In the genomic region with DNA sequence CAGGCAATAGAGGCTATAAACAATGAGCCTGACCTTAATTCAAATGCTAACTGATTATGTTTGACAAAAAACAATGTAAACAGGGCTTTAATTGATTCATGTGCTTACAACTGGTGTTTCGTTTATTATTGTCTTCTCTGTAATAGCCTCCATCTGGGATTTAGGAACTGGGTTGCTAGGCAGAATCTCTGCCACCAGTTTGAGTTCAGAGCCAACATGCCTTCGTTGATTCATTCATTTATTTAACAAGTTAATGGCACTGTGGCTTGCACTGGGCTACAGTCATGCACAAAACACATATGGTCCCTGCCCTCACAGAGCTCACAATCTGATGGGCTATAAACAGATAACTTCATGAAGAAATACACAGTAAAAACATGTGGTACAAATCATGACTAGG, we compare ENCODE assay signal across 21 cellular contexts. TPM values are rescaled to one million over a fixed set of nuclear protein-coding genes. Genes with fewer than 3 reads are reported as not detected.
DNase-seq lines count a peak whose midpoint lies in the region; ATAC-seq, FAIRE-seq and TF ChIP-seq lines count a peak whose summit lies in the region.
"Had no signal": no experiment of that assay in that cellular context is flagged by ENCODE, and none has a peak within 500 bp of the region (broad histone marks: within the 10 kb centered on the region; RNA-seq: fewer than 3 reads in every experiment).

No MANE protein-coding gene starts in this region.

- no peaks in the 10 kb centered on the region for H3K9me3 ChIP-seq in H1 (ENCODE audit: insufficient read depth in 2 of 2, low read depth in 1 of 2, low read length in 1 of 2)
- H3K9me3 ChIP-seq: BLaER1 had no signal

- H3K23ac ChIP-seq in H1 (ENCODE audit: insufficient read length), result no peak overlapping the region

- no peak overlapping the region for H2BK120ac ChIP-seq in H1 (replicated peaks; ENCODE audit: low read depth, low read length)

- no peak for TF ChIP-seq CTCF in H1 (IDR thresholded peaks at IDR 0.05; ENCODE audit: control extremely low read depth in 1 of 3, insufficient read depth in 1 of 3, low read depth in 1 of 3, low read length in 3 of 3)

- H3K4me1 ChIP-seq in H1 (replicated peaks in 1 of 4; ENCODE audit: control insufficient read depth in 3 of 4, insufficient read depth in 4 of 4, low read length in 3 of 4), result peaks cover 0 to 3% (median 0%) of the 10 kb centered on the region in 4 experiments; a peak in 1 of 7 replicates
- H3K4me1 ChIP-seq: BLaER1 had no signal

- H2BK15ac ChIP-seq in H1 (ENCODE audit: low read length), result 0 out of 2 replicates have a peak overlapping the region, but pooled peaks have one; percentile 22

- no peaks in the 10 kb centered on the region; the same call in 1 of the 2 replicates for H3K23me2 ChIP-seq in H1 (ENCODE audit: low read depth, low read length)

- H3K79me1 ChIP-seq in H1 (ENCODE audit: low read depth, low read length), result no peaks in the 10 kb centered on the region; the same call in 1 of the 2 replicates

- POLR2A ChIA-PET in H1 (lab: Charles Lee; ENCODE audit: partially characterized antibody), result no interaction called here

- TF ChIP-seq POLR2A in H1 (IDR thresholded peaks at IDR 0.05; ENCODE audit: control extremely low read depth in 1 of 2, low read depth in 2 of 2, low read length in 2 of 2), result no peak

- no peak overlapping the region for H4K91ac ChIP-seq in H1 (replicated peaks; ENCODE audit: insufficient read length, low read length)

- no peak overlapping the region for H2BK20ac ChIP-seq in H1 (ENCODE audit: low read length)

- no peak overlapping the region for H2AK5ac ChIP-seq in H1 (ENCODE audit: low read depth, low read length)

- no peak overlapping the region for H2BK5ac ChIP-seq in H1 (ENCODE audit: low read depth, low read length)

- 92% methylated on average over 2 of the region's 2 CpGs; no CpG with 5 or more reads in 1 of the 2 experiments for WGBS in H1 (ENCODE audit: extremely low coverage in 1 of 2, insufficient coverage in 1 of 2, insufficient read length in 1 of 2, insufficient replicate concordance in 2 of 2, low coverage in 1 of 2, low lambda C conversion rate in 2 of 2, missing lambda C conversion rate in 1 of 2), 2 experiments

- no peak overlapping the region for H3K27ac ChIP-seq in H1 (ENCODE audit: low read depth, low read length)
- H3K27ac ChIP-seq: BLaER1, HL-60 had no signal

- TF ChIP-seq EP300 in H1 (IDR thresholded peaks at IDR 0.05; ENCODE audit: borderline replicate concordance in 1 of 2, low read depth in 2 of 2, low read length in 2 of 2), result no peak

- H3K9ac ChIP-seq in H1 (replicated peaks in 1 of 4; ENCODE audit: extremely low read depth in 1 of 4, low read depth in 3 of 4, low read length in 3 of 4), result no peak overlapping the region
- H3K9ac ChIP-seq: BLaER1 had no signal

- H4K20me1 ChIP-seq in H1 (replicated peaks in 1 of 2; ENCODE audit: control insufficient read depth in 1 of 2, insufficient read depth in 2 of 2, low read length in 2 of 2), result no peaks in the 10 kb centered on the region
- H4K20me1 ChIP-seq: BLaER1 had no signal

- no peak overlapping the region for H3K56ac ChIP-seq in H1 (replicated peaks; ENCODE audit: insufficient read length, low read depth, low read length)

- H3K27me3 ChIP-seq in H1 (replicated peaks in 1 of 4; ENCODE audit: control insufficient read depth in 3 of 4, extremely low read depth in 1 of 4, insufficient read depth in 3 of 4, low read length in 3 of 4), result no peaks in the 10 kb centered on the region
- H3K27me3 ChIP-seq: BLaER1 had no signal

- no peaks in the 10 kb centered on the region for H3K79me2 ChIP-seq in H1 (ENCODE audit: control insufficient read depth in 1 of 2, insufficient read depth in 2 of 2, low read length in 2 of 2)

- no peak for TF ChIP-seq RAD21 in H1 (IDR thresholded peaks at IDR 0.05 in 1 of 2, conservative IDR thresholded peaks at IDR 0.05 in 1 of 2; ENCODE audit: low read depth in 2 of 2, low read length in 2 of 2)

- no peak overlapping the region for H3K4me3 ChIP-seq in H1 (ENCODE audit: extremely low read depth in 1 of 4, insufficient read depth in 2 of 4, low read depth in 3 of 4, low read length in 4 of 4)
- H3K4me3 ChIP-seq: BLaER1, GM23338 had no signal

- peak; percentile 15 for DNase-seq in NCI-H1694 treated with DMSO at 0.1 percent for 48 hours (lab: John Stamatoyannopoulos, UW)
- DNase-seq in NCI-H1694 (lab: John Stamatoyannopoulos, UW), result no peak
- peak; percentile 5 for DNase-seq in COR-L47 (lab: John Stamatoyannopoulos, UW)
- DNase-seq in H1 (ENCODE audit: low read depth in 1 of 2, low spot score in 2 of 2), result no peak
- no peak for DNase-seq in frontal cortex (ENCODE audit: low spot score in 2 of 2)
- DNase-seq in nucleus accumbens (lab: John Stamatoyannopoulos, UW), result no peak
- DNase-seq: 8988T; AML-193; CD4-positive, alpha-beta memory T cell; DMS153; DMS79; GDM1; H7; HFFc6 had no signal

- H4K8ac ChIP-seq in H1 (ENCODE audit: extremely low read depth, insufficient read depth, low read length), result no peak overlapping the region

- no peak overlapping the region for H4K5ac ChIP-seq in H1 (ENCODE audit: insufficient read length, low read depth, low read length)

- no peak overlapping the region for H3K18ac ChIP-seq in H1 (ENCODE audit: extremely low read depth, low read length)

- CTCF ChIA-PET in H1 (lab: Charles Lee; ENCODE audit: partially characterized antibody), result interaction anchor here (1.2 to 1.5 kb wide), 3 partner anchors 9 to 290 kb away, joined by 3 to 5 read pairs (median 3); no protein-coding TSS in a partner anchor

- no peak for ATAC-seq in GM21786 (IDR thresholded peaks at IDR 0.05; ENCODE audit: unreplicated experiment)
- ATAC-seq: GM23338, HCT116 had no signal

- FAIRE-seq in H1 (lab: Jason Lieb, UNC), result no peak
- FAIRE-seq in frontal cortex (lab: Jason Lieb, UNC), result no peak
- FAIRE-seq: GM12892, GM18507 had no signal

- no peak overlapping the region for H2AFZ ChIP-seq in H1 (ENCODE audit: low read length)
- H2AFZ ChIP-seq: GM23338 had no signal

- no peak overlapping the region for H3K4ac ChIP-seq in H1 (replicated peaks; ENCODE audit: insufficient read length, low read depth, low read length)

- H3K14ac ChIP-seq in H1 (ENCODE audit: insufficient read length), result no peak overlapping the region

- H3K36me3 ChIP-seq in H1 (ENCODE audit: control insufficient read depth in 2 of 4, insufficient read depth in 4 of 4, low read length in 3 of 4), result no peaks in the 10 kb centered on the region
- H3K36me3 ChIP-seq: BLaER1 had no signal

- H2BK12ac ChIP-seq in H1 (ENCODE audit: low read depth, low read length), result no peak overlapping the region

- H3K4me2 ChIP-seq in H1 (ENCODE audit: insufficient read depth in 1 of 2, low read depth in 2 of 2, low read length in 2 of 2), result no peak overlapping the region
- H3K4me2 ChIP-seq: BLaER1, GM23338 had no signal

TF ChIP-seq in H1, 55 proteins besides CTCF, POLR2A, EP300 and RAD21:
- TF ChIP-seq MAFK (IDR thresholded peaks at IDR 0.05; ENCODE audit: low read depth, low read length) (no peak), ASH2L (IDR thresholded peaks at IDR 0.05; ENCODE audit: low read length) (no peak), POLR2AphosphoS5 (IDR thresholded peaks at IDR 0.05; ENCODE audit: low read depth, low read length) (no peak), SP1 (IDR thresholded peaks at IDR 0.05; ENCODE audit: low read depth, low read length) (no peak), SUZ12 (IDR thresholded peaks at IDR 0.05; ENCODE audit: low read length) (no peak), RFX5 (IDR thresholded peaks at IDR 0.05; ENCODE audit: borderline replicate concordance, low read depth, low read length) (peak; percentile 52; the same call in 1 of the 2 replicates), CEBPB (IDR thresholded peaks at IDR 0.05; ENCODE audit: low read depth, low read length) (no peak)

RNA-seq across cellular contexts. Expression of a gene that starts 19.6 kb away (rescaled TPM):
- total RNA-seq in H1 (2021; fragmentation: NEBNext Ultra II Directional; extraction: Animal tissue kit (Norgen Biotek cat#: 25700)), result 5.9 and 6.4 TPM in 2 replicates
- 6.8 and 8.0 TPM in 2 replicates for polyA plus RNA-seq in H1 (2011; rRNA removed)
- polyA plus RNA-seq in H1 (2011; cell fraction: cytosol; rRNA removed), result 7.8 TPM
- polyA plus RNA-seq in H1 (2011; cell fraction: nucleus; rRNA removed), result 16.2 TPM
- polyA plus RNA-seq in H1 (2012, experiment 1 of 2), result 6.7 to 8.7 TPM (median 8.4 TPM) in 4 replicates
- 2.2 TPM for polyA plus RNA-seq in H1 (2012, experiment 2 of 2)
- 4.2 TPM for polyA plus RNA-seq in H1 (2013, experiment 1 of 2)
- polyA plus RNA-seq in H1 (2013, experiment 2 of 2), result 5.1 TPM
- polyA minus RNA-seq in H1 (2011; rRNA and poly(A)+ RNA removed), result 7.2 and 13.7 TPM in 2 replicates
- 5.9 TPM for polyA minus RNA-seq in H1 (2011; cell fraction: cytosol; rRNA and poly(A)+ RNA removed)
- 24.5 TPM for polyA minus RNA-seq in H1 (2011; cell fraction: nucleus; rRNA and poly(A)+ RNA removed)
- total RNA-seq in frontal cortex, result 11.4 TPM

Comparison
In these comparisons a context has a peak if more than half of its experiments do, and no peak if none do; other contexts are left out.
1. DNase-seq: peak in NCI-H1694 treated with DMSO at 0.1 percent for 48 hours (single experiment) and COR-L47 (single experiment); none in NCI-H1694 (single experiment), H1 (0 of 2), frontal cortex (0 of 2) and nucleus accumbens (0 of 56).